8 cellular contexts compared by ENCODE assay signal in the genomic region with DNA sequence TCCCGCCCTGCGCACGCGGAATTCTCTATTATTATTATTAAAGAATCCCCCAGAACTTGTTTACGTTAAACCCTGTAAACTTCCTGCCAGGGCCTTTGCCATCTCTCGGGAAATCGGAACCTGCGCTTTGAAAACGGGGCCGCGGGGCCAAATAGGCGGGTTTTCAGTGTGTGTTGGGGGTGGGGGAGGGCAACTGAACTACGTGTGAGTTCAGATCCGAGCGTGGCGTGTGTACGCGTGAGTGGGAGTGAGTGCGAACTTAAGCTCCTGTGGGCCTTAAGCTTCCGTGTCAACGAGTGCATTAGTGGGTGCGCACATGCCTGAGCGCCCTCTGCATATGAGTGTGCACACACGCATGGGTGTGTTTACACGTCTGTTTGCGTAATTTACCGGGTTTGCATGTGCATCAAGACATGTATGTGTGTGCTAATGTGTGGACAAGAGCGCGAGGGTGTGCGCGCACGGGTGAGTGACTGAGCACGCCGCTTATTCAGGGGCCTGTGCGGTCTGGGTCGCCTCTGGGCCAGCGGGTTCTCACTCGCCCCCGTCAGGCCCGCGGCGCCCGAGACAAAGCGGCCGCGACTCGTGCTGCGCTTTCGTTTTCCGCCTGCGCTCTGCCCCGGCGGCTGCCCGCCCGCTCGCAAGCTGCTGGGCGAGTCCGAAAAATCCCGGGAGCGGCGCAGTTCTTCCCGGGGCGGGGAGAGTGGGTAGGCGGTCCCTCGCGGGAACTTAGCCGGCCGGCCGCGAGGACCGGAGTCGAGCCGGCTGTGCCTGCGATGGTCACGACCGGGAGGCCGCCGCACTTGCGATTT. TPM values are rescaled to one million over a fixed set of nuclear protein-coding genes. Genes with fewer than 3 reads are reported as not detected.
DNase-seq lines count a peak whose midpoint lies in the region; ATAC-seq and TF ChIP-seq lines count a peak whose summit lies in the region.

No MANE protein-coding gene starts in this region.

- H3K27me3 ChIP-seq in NT2/D1 (ENCODE audit: insufficient read depth, insufficient read length), result peaks cover 98% of the 10 kb centered on the region
- peaks cover 22 to 39% of the 10 kb centered on the region in 2 donors for H3K27me3 ChIP-seq in uterus

- H3K9me3 ChIP-seq in NT2/D1 (ENCODE audit: insufficient read depth, low read length), result no peaks in the 10 kb centered on the region
- H3K9me3 ChIP-seq in mesodermal cell (ENCODE audit: control insufficient read depth, low read length), result no peaks in the 10 kb centered on the region
- H3K9me3 ChIP-seq in uterus, result no peaks in the 10 kb centered on the region

- peak overlapping the region; percentile 48 for H3K4me3 ChIP-seq in GM12864 (ENCODE audit: low read depth, low read length)
- H3K4me3 ChIP-seq in NT2/D1 (ENCODE audit: insufficient read length, low read depth), result peak overlapping the region; percentile 37
- H3K4me3 ChIP-seq in mesodermal cell (ENCODE audit: extremely low read depth, insufficient read depth, low read length, poor library complexity, severe bottlenecking), result peak overlapping the region; percentile 72
- H3K4me3 ChIP-seq in uterus, result peak overlapping the region; percentile 40 to 50

- peaks cover 29% of the 10 kb centered on the region for H3K4me1 ChIP-seq in NT2/D1 (ENCODE audit: insufficient read depth, insufficient read length)
- peaks cover 16% of the 10 kb centered on the region for H3K4me1 ChIP-seq in mesodermal cell (ENCODE audit: control insufficient read depth, insufficient read depth, low read length, poor library complexity, severe bottlenecking)
- peaks cover 0 to 33% of the 10 kb centered on the region in 2 donors for H3K4me1 ChIP-seq in uterus

- no peaks in the 10 kb centered on the region for H3K36me3 ChIP-seq in NT2/D1 (ENCODE audit: insufficient read depth, insufficient read length, low read length)
- peaks cover 12% of the 10 kb centered on the region for H3K36me3 ChIP-seq in mesodermal cell (ENCODE audit: control insufficient read depth, insufficient read depth, low read length)
- no peaks in the 10 kb centered on the region for H3K36me3 ChIP-seq in uterus

- H3K27ac ChIP-seq in mesodermal cell (ENCODE audit: low read depth, low read length, severe bottlenecking) (peak overlapping the region; percentile 74), uterus (peak overlapping the region; percentile 81 to 84)

- ATAC-seq in GM18861 (IDR thresholded peaks at IDR 0.05; ENCODE audit: unreplicated experiment), result no peak
- ATAC-seq in HG03439 (IDR thresholded peaks at IDR 0.05; ENCODE audit: unreplicated experiment), result no peak

- peak in 1 of 2 donors; percentile 7 for TF ChIP-seq POLR2A in uterus (IDR thresholded peaks at IDR 0.05)

- TF ChIP-seq CTCF in GM12864 (IDR thresholded peaks at IDR 0.05; ENCODE audit: low read depth, low read length, missing control alignments) (no peak), uterus (IDR thresholded peaks at IDR 0.05) (no peak)

- intact Hi-C loops in uterus (cut with DNase I; ENCODE audit: low total_unique reads), result no loop called here

- WGBS in mesodermal cell (ENCODE audit: insufficient coverage in 2 of 2), 2 experiments, result 0 to 1% methylated on average over 60 to 64 of the region's 79 CpGs

- DNase-seq in GM12864 (ENCODE audit: low read depth), result no peak
- DNase-seq in NT2/D1 (ENCODE audit: low read depth, low spot score), result no peak
- DNase-seq in dermis microvascular lymphatic vessel endothelial cell (ENCODE audit: low read depth in 2 of 2), result peak; percentile 40 to 61
- peak; percentile 33 to 46 for DNase-seq in uterus
- no peak for DNase-seq in SHP77 treated with DMSO at 0.1 percent for 48 hours (lab: John Stamatoyannopoulos, UW)

- H3K9ac ChIP-seq in NT2/D1 (ENCODE audit: insufficient read length, low read depth), result peak overlapping the region; percentile 50

RNA-seq across cellular contexts. Expression of gene FOXF1, which starts 1.2 kb away (rescaled TPM):
- total RNA-seq in dermis microvascular lymphatic vessel endothelial cell (0.26 and 0.89 TPM in 2 replicates), uterus (1 to 10 TPM in 3 of 4 donors, under 1 TPM in 1; 0.29 to 4.9 (median 2.0) TPM)
- polyA plus RNA-seq in mesodermal cell (2013, experiment 1 of 2), result 22.0 TPM
- 26.8 TPM for polyA plus RNA-seq in mesodermal cell (2013, experiment 2 of 2)

RNA-seq across cellular contexts. Expression of gene MTHFSD, which starts 45.9 kb away (rescaled TPM):
- 5.3 and 9.7 TPM in 2 replicates for total RNA-seq in dermis microvascular lymphatic vessel endothelial cell
- polyA plus RNA-seq in mesodermal cell (2013, experiment 1 of 2), result 19.2 TPM
- 17.6 TPM for polyA plus RNA-seq in mesodermal cell (2013, experiment 2 of 2)
- total RNA-seq in uterus, result 10 to 100 TPM in 2 of 4 donors, 1 to 10 TPM in 2; 2.9 to 26.0 (median 13.1) TPM

RNA-seq across cellular contexts. Expression of gene FOXC2, which starts 57.5 kb away (rescaled TPM):
- total RNA-seq in dermis microvascular lymphatic vessel endothelial cell (1.7 and 5.1 TPM in 2 replicates), uterus (1 to 10 TPM in 1 of 4 donors, under 1 TPM in 1, not detected in 2; 0.21 to 2.6 TPM)
- polyA plus RNA-seq in mesodermal cell (2013, experiment 1 of 2), result 12.3 TPM
- polyA plus RNA-seq in mesodermal cell (2013, experiment 2 of 2), result 9.1 TPM

Comparison
In these comparisons a context has a peak if more than half of its experiments do, and no peak if none do; other contexts are left out.
1. DNase-seq: peak in dermis microvascular lymphatic vessel endothelial cell (2 of 2) and uterus (2 of 2); none in GM12864 (single experiment), NT2/D1 (single experiment) and SHP77 treated with DMSO at 0.1 percent for 48 hours (single experiment).
2. Peak in every context shown above with its lines, with median percentiles within 50 percentile points of each other: H3K4me3 ChIP-seq.